26 cellular contexts compared by ENCODE assay signal in the genomic region with DNA sequence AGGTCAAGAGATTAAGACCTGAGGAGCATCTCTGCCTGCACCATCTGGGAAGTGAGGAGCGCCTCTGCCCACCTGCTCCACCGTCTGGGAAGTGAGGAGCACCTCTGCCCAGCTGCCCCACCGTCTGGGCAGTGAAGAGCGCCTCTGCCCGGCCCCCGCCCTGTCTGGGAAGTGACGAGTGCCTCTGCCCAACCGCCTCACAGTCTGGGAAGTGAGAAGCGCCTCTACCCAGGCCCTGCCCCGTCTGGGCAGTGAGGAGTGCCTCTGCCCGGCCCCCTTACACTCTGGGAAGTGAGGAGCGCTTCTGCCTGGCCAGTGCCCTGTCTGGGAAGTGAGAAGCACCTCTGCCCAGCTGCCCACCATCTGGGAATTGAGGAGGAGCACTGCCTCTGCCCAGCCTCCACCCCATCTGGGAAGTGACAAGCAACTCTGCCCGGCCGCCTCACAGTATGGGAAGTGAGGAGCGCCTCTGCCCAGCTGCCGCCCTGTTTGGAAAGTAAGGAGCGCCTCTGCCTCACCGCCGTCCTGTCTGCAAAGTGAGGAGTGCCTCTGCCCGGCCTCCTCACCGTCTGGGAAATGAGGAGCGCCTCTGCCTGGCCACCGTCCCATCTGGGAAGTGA.
"Had no signal": no experiment of that assay in that cellular context is flagged by ENCODE, and none has a peak within 500 bp of the region (broad histone marks: within the 10 kb centered on the region; RNA-seq: fewer than 3 reads in every experiment).

No MANE protein-coding gene starts in this region.

- DNase-seq: naive thymus-derived CD4-positive, alpha-beta T cell; natural killer cell; nucleus accumbens; retina; right lobe of liver; sigmoid colon; small intestine; stimulated activated CD4-positive, alpha-beta T cell treated with anti-CD3 and anti-CD28 coated beads, Interleukin-15, amount 100 ng/mL, for 24 hours; stimulated activated CD4-positive, alpha-beta T cell treated with anti-CD3 and anti-CD28 coated beads, Interleukin-2, amount 100 ng/mL, for 24 hours; stimulated activated CD4-positive, alpha-beta T cell treated with anti-CD3 and anti-CD28 coated beads, Interleukin-2, amount 100 ng/mL, for 48 hours; stimulated activated CD4-positive, alpha-beta T cell treated with anti-CD3 and anti-CD28 coated beads, Interleukin-4, amount 100 ng/mL, for 24 hours; stimulated activated naive B cell treated with anti-CD40 and anti-IgM and Interleukin-4, amounts not matched to agents 10 μg/mL and 1 μg/mL and 100 μg/mL, for 72 hours; stimulated activated naive CD4-positive, alpha-beta T cell treated with Interleukin-2 at 50 U/mL for 16 hours; stomach; thyroid gland; trophoblast cell; uterus had no signal

- H3K9ac ChIP-seq: neural progenitor cell had no signal

- H3K4me3 ChIP-seq: neural progenitor cell, pancreas, prostate gland, right atrium auricular region, right lobe of liver, sigmoid colon, stomach, thoracic aorta, thyroid gland, tibial nerve, upper lobe of left lung, uterus had no signal

- H3K9me3 ChIP-seq: neutrophil, pancreas, prostate gland, right atrium auricular region, right lobe of liver, thoracic aorta, thyroid gland, upper lobe of left lung, uterus had no signal

- H3K36me3 ChIP-seq: neural progenitor cell, neutrophil, pancreas, prostate gland, right atrium auricular region, right lobe of liver, sigmoid colon, stomach, thoracic aorta, thyroid gland, tibial nerve, upper lobe of left lung, uterus had no signal

- ATAC-seq: naive thymus-derived CD4-positive, alpha-beta T cell; natural killer cell; pancreas; right lobe of liver; stimulated activated effector memory CD8-positive, alpha-beta T cell treated with anti-CD3 and anti-CD28 coated beads, Interleukin-12 subunit alpha, Interleukin-12 subunit beta, amount 100 ng/mL, for 72 hours; stimulated activated naive B cell treated with anti-CD40 and anti-IgM and Interleukin-4, amounts not matched to agents 10 μg/mL and 1 μg/mL and 100 μg/mL, for 72 hours had no signal

- H3K4me1 ChIP-seq: neural progenitor cell, pancreas, prostate gland, right atrium auricular region, right lobe of liver, sigmoid colon, stomach, thyroid gland, tibial nerve, upper lobe of left lung, uterus had no signal

- FAIRE-seq: pancreas, small intestine had no signal

- H3K27me3 ChIP-seq: neural progenitor cell, neutrophil, pancreas, right atrium auricular region, right lobe of liver, sigmoid colon, stomach, thyroid gland, tibial nerve, upper lobe of left lung, uterus had no signal

- H3K27ac ChIP-seq: neural progenitor cell, neutrophil, pancreas, prostate gland, right atrium auricular region, right lobe of liver, sigmoid colon, stomach, thoracic aorta, thyroid gland, tibial nerve, upper lobe of left lung, uterus had no signal
